Comparison of ENCODE assay signal across 8 cellular contexts in the genomic region with DNA sequence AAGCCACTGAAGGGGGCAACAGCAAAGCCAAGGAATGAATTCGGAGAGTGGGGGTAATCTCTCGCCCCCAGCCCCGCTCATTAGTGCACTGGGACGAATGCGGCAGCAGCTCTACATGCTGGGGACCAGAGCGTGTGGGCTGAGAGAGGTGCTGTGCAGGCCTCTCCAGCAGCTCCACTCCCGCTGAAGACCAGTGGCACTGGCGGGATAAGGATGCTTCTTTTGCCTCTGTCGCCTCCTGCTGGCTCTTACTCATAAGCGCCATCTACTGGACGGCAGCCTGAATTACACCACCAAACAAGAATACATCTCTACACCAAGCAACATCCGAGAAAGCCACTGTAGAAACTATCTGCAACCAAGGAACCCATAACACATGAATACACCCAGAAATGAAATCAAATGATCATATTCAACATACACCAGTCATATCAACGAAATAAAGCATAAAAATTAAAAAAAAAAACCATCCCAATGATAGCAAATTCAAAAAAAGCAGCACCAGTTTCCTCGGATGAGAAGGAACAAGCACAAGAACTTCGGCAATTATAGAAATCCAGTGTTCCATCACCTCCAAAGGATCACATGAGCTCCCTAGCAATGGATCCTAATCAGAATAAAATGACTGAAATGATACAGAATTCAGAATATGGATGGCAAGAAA.
A peak's percentile ranks its signal among the peaks of the same experiment; 100 is the strongest.
DNase-seq lines count a peak whose midpoint lies in the region; ATAC-seq, FAIRE-seq and TF ChIP-seq lines count a peak whose summit lies in the region.

No MANE protein-coding gene starts in this region.

- no peak overlapping the region for H4K5ac ChIP-seq in H1 (ENCODE audit: insufficient read length, low read depth, low read length)

- no peak overlapping the region for H2BK12ac ChIP-seq in H1 (ENCODE audit: low read depth, low read length)

- no peak overlapping the region for H3K18ac ChIP-seq in H1 (ENCODE audit: extremely low read depth, low read length)

- no peaks in the 10 kb centered on the region for H3F3A ChIP-seq in neural cell (ENCODE audit: insufficient read depth, low read length, poor library complexity, severe bottlenecking)

- TF ChIP-seq POLR2A in H1 (IDR thresholded peaks at IDR 0.05; ENCODE audit: control extremely low read depth in 1 of 2, low read depth in 2 of 2, low read length in 2 of 2), result no peak

- H2AFZ ChIP-seq in H1 (ENCODE audit: low read length) (no peak overlapping the region), neural cell (ENCODE audit: low read depth, low read length) (no peak overlapping the region)

- intact Hi-C loops in activated CD4-positive, alpha-beta T cell treated with anti-CD3 and anti-CD28 coated beads, Interleukin-2, amount 10 ng/mL, durations not matched to agents 24 days and 14 days (cut with micrococcal nuclease), result loop anchor here (1.0 to 5.0 kb wide), 2 partner anchors 47 to 319 kb away; no protein-coding TSS in a partner anchor

- POLR2A ChIA-PET in H1 (lab: Charles Lee; ENCODE audit: partially characterized antibody), result no interaction called here

- DNase-seq in AG09319 (ENCODE audit: extremely low read depth, low read depth) (no peak), MG63 (peak; percentile 9), H1 (ENCODE audit: low read depth in 1 of 2, low spot score in 2 of 2) (peak; percentile 59 to 81)
- DNase-seq in activated CD4-positive, alpha-beta T cell treated with anti-CD3 and anti-CD28 coated beads, Interleukin-2, amount 10 ng/mL, durations not matched to agents 24 days and 14 days, result peak; percentile 84

- H4K20me1 ChIP-seq in H1 (replicated peaks in 1 of 2; ENCODE audit: control insufficient read depth in 1 of 2, insufficient read depth in 2 of 2, low read length in 2 of 2) (no peaks in the 10 kb centered on the region), neural cell (ENCODE audit: insufficient read depth) (no peaks in the 10 kb centered on the region)

- no peaks in the 10 kb centered on the region for H3K23me2 ChIP-seq in H1 (ENCODE audit: low read depth, low read length)

- H3K36me3 Mint-ChIP-seq in activated CD4-positive, alpha-beta T cell treated with anti-CD3 and anti-CD28 coated beads, Interleukin-2, amount 10 ng/mL, durations not matched to agents 24 days and 14 days (ENCODE audit: low read depth), result no peaks in the 10 kb centered on the region

- H3K4me1 Mint-ChIP-seq in activated CD4-positive, alpha-beta T cell treated with anti-CD3 and anti-CD28 coated beads, Interleukin-2, amount 10 ng/mL, durations not matched to agents 24 days and 14 days, result peaks cover 7% of the 10 kb centered on the region

- H3K27me3 Mint-ChIP-seq in activated CD4-positive, alpha-beta T cell treated with anti-CD3 and anti-CD28 coated beads, Interleukin-2, amount 10 ng/mL, durations not matched to agents 24 days and 14 days, result no peaks in the 10 kb centered on the region

- no peak overlapping the region for H2BK15ac ChIP-seq in H1 (ENCODE audit: low read length)

- no peak overlapping the region for H3K27ac Mint-ChIP-seq in activated CD4-positive, alpha-beta T cell treated with anti-CD3 and anti-CD28 coated beads, Interleukin-2, amount 10 ng/mL, durations not matched to agents 24 days and 14 days

- peaks cover 0 to 2% (median 0%) of the 10 kb centered on the region in 4 experiments; a peak in 1 of 7 replicates for H3K4me1 ChIP-seq in H1 (replicated peaks in 1 of 4; ENCODE audit: control insufficient read depth in 3 of 4, insufficient read depth in 4 of 4, low read length in 3 of 4)

- H2BK20ac ChIP-seq in H1 (ENCODE audit: low read length), result no peak overlapping the region

- no peak overlapping the region for H2BK5ac ChIP-seq in H1 (ENCODE audit: low read depth, low read length)

- no peak overlapping the region for H3K14ac ChIP-seq in H1 (ENCODE audit: insufficient read length)

- no peak overlapping the region for H3K4me3 Mint-ChIP-seq in activated CD4-positive, alpha-beta T cell treated with anti-CD3 and anti-CD28 coated beads, Interleukin-2, amount 10 ng/mL, durations not matched to agents 24 days and 14 days

- TF ChIP-seq CTCF in AG09319 (IDR thresholded peaks at IDR 0.05; ENCODE audit: low read depth, low read length) (peak; percentile 61), H1 (IDR thresholded peaks at IDR 0.05; ENCODE audit: control extremely low read depth in 1 of 3, insufficient read depth in 1 of 3, low read depth in 1 of 3, low read length in 3 of 3) (peak; percentile 77 to 99 (median 97)), neural cell (IDR thresholded peaks at IDR 0.05; ENCODE audit: poor library complexity, severe bottlenecking) (peak; percentile 44)

- FAIRE-seq in H1 (lab: Jason Lieb, UNC), result no peak

- no peaks in the 10 kb centered on the region for H3K9me2 ChIP-seq in neural cell (ENCODE audit: insufficient read depth, low read length)

- 0 out of 3 replicates have a peak, but pooled peaks of 1 of the 2 experiments have one; percentile 5 for TF ChIP-seq EP300 in H1 (IDR thresholded peaks at IDR 0.05; ENCODE audit: borderline replicate concordance in 1 of 2, low read depth in 2 of 2, low read length in 2 of 2)
- no peak for TF ChIP-seq EP300 in neural cell (conservative IDR thresholded peaks at IDR 0.05; ENCODE audit: poor library complexity, severe bottlenecking)

- H3K79me1 ChIP-seq in H1 (ENCODE audit: low read depth, low read length), result no peaks in the 10 kb centered on the region; the same call in 1 of the 2 replicates

- peak overlapping the region; percentile 92; the same call in 1 of the 2 replicates for H4K8ac ChIP-seq in H1 (ENCODE audit: extremely low read depth, insufficient read depth, low read length)

- H3K36me3 ChIP-seq in MG63, result no peaks in the 10 kb centered on the region
- H3K36me3 ChIP-seq in H1 (ENCODE audit: control insufficient read depth in 2 of 4, insufficient read depth in 4 of 4, low read length in 3 of 4), result 0 out of 8 replicates have a peak, but pooled peaks cover 0 to 3% (median 0%) of the 10 kb centered on the region in 4 experiments
- no peaks in the 10 kb centered on the region for H3K36me3 ChIP-seq in neural cell (ENCODE audit: insufficient read depth, low read length)

- no peak overlapping the region for H4K91ac ChIP-seq in H1 (replicated peaks; ENCODE audit: insufficient read length, low read length)

- H3K4me3 ChIP-seq in MG63 (no peak overlapping the region), H1 (ENCODE audit: extremely low read depth in 1 of 4, insufficient read depth in 2 of 4, low read depth in 3 of 4, low read length in 4 of 4) (no peak overlapping the region), neural cell (ENCODE audit: low read length) (no peak overlapping the region)

- H3K4me2 ChIP-seq in H1 (ENCODE audit: insufficient read depth in 1 of 2, low read depth in 2 of 2, low read length in 2 of 2) (no peak overlapping the region), neural cell (ENCODE audit: low read length) (no peak overlapping the region)

- H3K79me2 ChIP-seq in H1 (ENCODE audit: control insufficient read depth in 1 of 2, insufficient read depth in 2 of 2, low read length in 2 of 2), result peaks cover 0 to 18% of the 10 kb centered on the region in 2 experiments; a peak in 2 of 4 replicates
- peaks cover 22% of the 10 kb centered on the region for H3K79me2 ChIP-seq in neural cell (replicated peaks; ENCODE audit: insufficient read depth, low read length)

- peak; percentile 82 to 84 for TF ChIP-seq RAD21 in H1 (IDR thresholded peaks at IDR 0.05 in 1 of 2, conservative IDR thresholded peaks at IDR 0.05 in 1 of 2; ENCODE audit: low read depth in 2 of 2, low read length in 2 of 2)
- TF ChIP-seq RAD21 in neural cell (conservative IDR thresholded peaks at IDR 0.05), result no peak

- H2BK120ac ChIP-seq in H1 (replicated peaks; ENCODE audit: low read depth, low read length), result no peak overlapping the region

- CTCF ChIA-PET in H1 (lab: Charles Lee; ENCODE audit: partially characterized antibody), result interaction anchor here (0.5 to 3.9 kb wide), 46 partner anchors 7 to 1857 kb away, joined by 3 to 28 read pairs (median 3); a partner anchor contains a TSS

- H3K27me3 ChIP-seq in MG63, result no peaks in the 10 kb centered on the region
- no peaks in the 10 kb centered on the region for H3K27me3 ChIP-seq in H1 (replicated peaks in 1 of 4; ENCODE audit: control insufficient read depth in 3 of 4, extremely low read depth in 1 of 4, insufficient read depth in 3 of 4, low read length in 3 of 4)
- no peaks in the 10 kb centered on the region for H3K27me3 ChIP-seq in neural cell (ENCODE audit: insufficient read depth, low read depth, low read length)

- H3K9me3 ChIP-seq in MG63 (no peaks in the 10 kb centered on the region), H1 (ENCODE audit: insufficient read depth in 2 of 2, low read depth in 1 of 2, low read length in 1 of 2) (peaks cover 2 to 9% of the 10 kb centered on the region in 2 experiments; a peak in 2 of 4 replicates), neural cell (ENCODE audit: low read length) (peaks cover 12% of the 10 kb centered on the region)

- H3K56ac ChIP-seq in H1 (replicated peaks; ENCODE audit: insufficient read length, low read depth, low read length), result no peak overlapping the region

- H3K9me3 Mint-ChIP-seq in activated CD4-positive, alpha-beta T cell treated with anti-CD3 and anti-CD28 coated beads, Interleukin-2, amount 10 ng/mL, durations not matched to agents 24 days and 14 days, result no peaks in the 10 kb centered on the region

- H3K27ac ChIP-seq in H1 (ENCODE audit: low read depth, low read length), result no peak overlapping the region
- no peak overlapping the region for H3K27ac ChIP-seq in neural cell (ENCODE audit: low read length)

- no peak overlapping the region for H3K9ac ChIP-seq in H1 (replicated peaks in 1 of 4; ENCODE audit: extremely low read depth in 1 of 4, low read depth in 3 of 4, low read length in 3 of 4)
- no peak overlapping the region for H3K9ac ChIP-seq in neural cell (ENCODE audit: low read length)

- 45% methylated on average over 15 of the region's 15 CpGs; no CpG with 5 or more reads in 1 of the 2 experiments for WGBS in H1 (ENCODE audit: extremely low coverage in 1 of 2, insufficient coverage in 1 of 2, insufficient read length in 1 of 2, insufficient replicate concordance in 2 of 2, low coverage in 1 of 2, low lambda C conversion rate in 2 of 2, missing lambda C conversion rate in 1 of 2), 2 experiments

- H2AK5ac ChIP-seq in H1 (ENCODE audit: low read depth, low read length), result no peak overlapping the region

- no peak overlapping the region for H3K23ac ChIP-seq in H1 (ENCODE audit: insufficient read length)

- ATAC-seq in GM19372 (IDR thresholded peaks at IDR 0.05; ENCODE audit: low read depth, unreplicated experiment) (peak; percentile 51), GM19463 (IDR thresholded peaks at IDR 0.05; ENCODE audit: unreplicated experiment) (no peak), HG02588 (IDR thresholded peaks at IDR 0.05; ENCODE audit: unreplicated experiment) (no peak)

- H3K4ac ChIP-seq in H1 (replicated peaks; ENCODE audit: insufficient read length, low read depth, low read length), result no peak overlapping the region

TF ChIP-seq in H1, 55 proteins besides CTCF, POLR2A, EP300 and RAD21 (continues in another document):
- no peak for TF ChIP-seq RBBP5 (IDR thresholded peaks at IDR 0.05; ENCODE audit: borderline replicate concordance, low read depth, low read length)

TF ChIP-seq in neural cell, 6 proteins besides CTCF, POLR2A, EP300 and RAD21 (continues in another document):
- no peak for TF ChIP-seq EZH2 (IDR thresholded peaks at IDR 0.05; ENCODE audit: borderline replicate concordance, insufficient read depth, low read length, poor library complexity, severe bottlenecking)
- TF ChIP-seq SMC3 (conservative IDR thresholded peaks at IDR 0.05; ENCODE audit: poor library complexity), result no peak
- TF ChIP-seq MXI1 (conservative IDR thresholded peaks at IDR 0.05; ENCODE audit: poor library complexity, severe bottlenecking), result no peak

Comparison
In these comparisons a context has a peak if more than half of its experiments do, and no peak if none do; other contexts are left out.
1. CTCF ChIP-seq: peak in every context shown above with its lines; median percentile 97 in H1; 61 in AG09319; 44 in neural cell.